Comparison of ENCODE assay signal across 8 cellular contexts in the genomic region with DNA sequence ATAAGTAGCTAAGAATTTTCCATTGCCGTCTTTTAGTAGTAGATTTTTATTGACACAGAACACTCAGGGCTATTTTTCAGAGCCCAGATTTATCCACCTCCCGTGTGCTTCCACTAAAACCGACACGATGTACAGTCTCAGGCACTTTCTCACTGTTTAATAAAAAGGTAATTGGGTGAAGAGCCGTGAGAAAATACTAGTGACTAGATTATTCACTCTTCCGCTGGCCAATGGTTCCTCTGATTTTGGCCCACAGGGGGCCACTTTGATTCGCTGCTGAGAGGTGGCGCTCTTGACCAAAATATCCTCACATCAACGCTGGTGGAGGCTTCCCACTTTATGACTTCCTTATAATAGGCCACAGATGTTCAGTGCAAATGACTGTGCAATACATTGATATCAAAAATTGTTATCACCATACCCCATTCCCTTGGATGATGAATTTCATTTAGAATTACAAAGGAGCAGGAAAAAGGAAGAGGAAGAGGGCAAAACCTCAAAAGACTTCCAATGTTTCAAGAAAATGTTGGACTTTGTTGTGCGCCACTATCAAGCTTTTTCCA. TPM values are rescaled to one million over a fixed set of nuclear protein-coding genes. Genes with fewer than 3 reads are reported as not detected.
DNase-seq lines count a peak whose midpoint lies in the region; ATAC-seq, FAIRE-seq and TF ChIP-seq lines count a peak whose summit lies in the region.

No MANE protein-coding gene starts in this region.

- TF ChIP-seq RAD21 in A549 (conservative IDR thresholded peaks at IDR 0.05 in 1 of 2, IDR thresholded peaks at IDR 0.05 in 1 of 2) = peak; percentile 84 to 86

- H3K9me3 ChIP-seq in A549 (no peaks in the 10 kb centered on the region), HEK293 (ENCODE audit: control insufficient read depth, insufficient read depth, low read depth, low read length) (no peaks in the 10 kb centered on the region), MG63 (no peaks in the 10 kb centered on the region), SJSA1 (replicated peaks) (no peaks in the 10 kb centered on the region), spleen (no peaks in the 10 kb centered on the region)

- no peak for TF ChIP-seq POLR2A in A549 (IDR thresholded peaks at IDR 0.05; ENCODE audit: low read length)
- TF ChIP-seq POLR2A in spleen (IDR thresholded peaks at IDR 0.05) = no peak

- POLR2A ChIA-PET in A549 (lab: Yijun Ruan, JAX) (no interaction called here), HEK293 (lab: Yijun Ruan, JAX) (interaction anchor here (0.5 kb wide), 1 partner anchor 269 kb away, joined by 3 read pairs; no protein-coding TSS in a partner anchor)

- no peak overlapping the region for H3K27ac ChIP-seq in A549
- no peak overlapping the region for H3K27ac ChIP-seq in HEK293 (ENCODE audit: extremely low read depth, low read depth, low read length)
- no peak overlapping the region for H3K27ac ChIP-seq in SJSA1
- no peak overlapping the region for H3K27ac ChIP-seq in spleen

- H3K27me3 ChIP-seq in MG63 (no peaks in the 10 kb centered on the region), SJSA1 (replicated peaks) (0 out of 2 replicates have a peak, but pooled peaks cover 3% of the 10 kb centered on the region), spleen (replicated peaks in 1 of 7) (peaks cover 0 to 11% (median 0%) of the 10 kb centered on the region in 7 donors)

- H3K36me3 ChIP-seq in HEK293 (ENCODE audit: control insufficient read depth in 2 of 2, insufficient read depth in 1 of 2, low read length in 2 of 2) (no peaks in the 10 kb centered on the region), MG63 (no peaks in the 10 kb centered on the region), SJSA1 (no peaks in the 10 kb centered on the region), spleen (no peaks in the 10 kb centered on the region)

- CTCF ChIA-PET in A549 (lab: Yijun Ruan, JAX) = interaction anchor here (0.7 to 11.4 kb wide), 22 partner anchors 10 to 667 kb away, joined by 3 to 288 read pairs (median 4); partner anchors contain the start of gene HEY2
- CTCF ChIA-PET in HEK293 (lab: Yijun Ruan, JAX) = interaction anchor here (0.6 to 8.5 kb wide), 51 partner anchors 9 to 706 kb away, joined by 3 to 201 read pairs (median 4); no protein-coding TSS in a partner anchor

- H3K4me3 ChIP-seq in A549 = no peak overlapping the region
- no peak overlapping the region for H3K4me3 ChIP-seq in HEK293 (ENCODE audit: low read depth, low read length)
- no peak overlapping the region for H3K4me3 ChIP-seq in MG63
- no peak overlapping the region for H3K4me3 ChIP-seq in SJSA1
- no peak overlapping the region for H3K4me3 ChIP-seq in spleen

- no peak for TF ChIP-seq EP300 in A549 (IDR thresholded peaks at IDR 0.05)

- FAIRE-seq in A549 (lab: Jason Lieb, UNC) = no peak

- WGBS in A549 (ENCODE audit: missing lambda C conversion rate) = 21% methylated on average over 10 of the region's 10 CpGs
- WGBS in spleen, 5 donors = 19 to 23% (median 21%) methylated on average over 10 of the region's 10 CpGs

- peaks cover 15% of the 10 kb centered on the region; the same call in 2 of the 3 replicates for H3K4me1 ChIP-seq in A549
- H3K4me1 ChIP-seq in HEK293 (ENCODE audit: control insufficient read depth, insufficient read depth, low read length) = no peaks in the 10 kb centered on the region
- no peaks in the 10 kb centered on the region for H3K4me1 ChIP-seq in SJSA1 (replicated peaks)
- peaks cover 0 to 11% (median 0%) of the 10 kb centered on the region in 6 donors for H3K4me1 ChIP-seq in spleen

- intact Hi-C loops in spleen (cut with DNase I; ENCODE audit: low total_unique reads) = no loop called here

- DNase-seq in A549 (ENCODE audit: low read depth in 1 of 2, low spot score in 1 of 2) (peak; percentile 27 to 53), MG63 (peak; percentile 49), SJSA1 (ENCODE audit: low read depth in 1 of 2, low spot score in 2 of 2) (peak; percentile 47 to 57), brain pericyte (ENCODE audit: low read depth, low spot score) (peak; percentile 55), iPS-NIHi7 (ENCODE audit: extremely low spot score) (peak; percentile 66), spleen (no peak)

- peak; percentile 90 to 93 for ATAC-seq in A549

- peak; percentile 81 for TF ChIP-seq CTCF in A549 (IDR thresholded peaks at IDR 0.05)
- TF ChIP-seq CTCF in GM12872 (IDR thresholded peaks at IDR 0.05; ENCODE audit: insufficient read depth, low read depth, low read length) = peak; percentile 77
- peak; percentile 87 for TF ChIP-seq CTCF in HEK293 (tag by site-specific recombination; IDR thresholded peaks at IDR 0.05)
- peak; percentile 29 to 84 (median 76) for TF ChIP-seq CTCF in spleen (IDR thresholded peaks at IDR 0.05 in 8 of 11, conservative IDR thresholded peaks at IDR 0.05 in 3 of 11)

- H3K4me2 ChIP-seq in A549 = peak overlapping the region; percentile 33; the same call in 2 of the 3 replicates

TF ChIP-seq in A549, 52 proteins besides CTCF, POLR2A, EP300 and RAD21:
- no peak for TF ChIP-seq ZC3H11A (IDR thresholded peaks at IDR 0.05)
- peak; percentile 87 for TF ChIP-seq SMC3 (IDR thresholded peaks at IDR 0.05)
- TF ChIP-seq HMGXB4 (CRISPR knock-in tag; IDR thresholded peaks at IDR 0.05; ENCODE audit: borderline replicate concordance) = no peak
TF ChIP-seq in A549: peak in this region for 1.

TF ChIP-seq in HEK293, 187 proteins besides CTCF, POLR2A, EP300 and RAD21 (continues in another document):
- TF ChIP-seq ZNF660 (tag by site-specific recombination; IDR thresholded peaks at IDR 0.05) = peak; percentile 79
- TF ChIP-seq, protein P1, sequence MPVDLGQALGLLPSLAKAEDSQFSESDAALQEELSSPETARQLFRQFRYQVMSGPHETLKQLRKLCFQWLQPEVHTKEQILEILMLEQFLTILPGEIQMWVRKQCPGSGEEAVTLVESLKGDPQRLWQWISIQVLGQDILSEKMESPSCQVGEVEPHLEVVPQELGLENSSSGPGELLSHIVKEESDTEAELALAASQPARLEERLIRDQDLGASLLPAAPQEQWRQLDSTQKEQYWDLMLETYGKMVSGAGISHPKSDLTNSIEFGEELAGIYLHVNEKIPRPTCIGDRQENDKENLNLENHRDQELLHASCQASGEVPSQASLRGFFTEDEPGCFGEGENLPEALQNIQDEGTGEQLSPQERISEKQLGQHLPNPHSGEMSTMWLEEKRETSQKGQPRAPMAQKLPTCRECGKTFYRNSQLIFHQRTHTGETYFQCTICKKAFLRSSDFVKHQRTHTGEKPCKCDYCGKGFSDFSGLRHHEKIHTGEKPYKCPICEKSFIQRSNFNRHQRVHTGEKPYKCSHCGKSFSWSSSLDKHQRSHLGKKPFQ (tag by site-specific recombination; IDR thresholded peaks at IDR 0.05) = peak; percentile 40; the same call in 1 of the 2 replicates
- no peak for TF ChIP-seq INSM2 (tag by site-specific recombination; IDR thresholded peaks at IDR 0.05)
- peak; percentile 23; the same call in 1 of the 2 replicates for TF ChIP-seq ZXDB (tag by site-specific recombination; IDR thresholded peaks at IDR 0.05)
- TF ChIP-seq ZSCAN30 (tag by site-specific recombination; IDR thresholded peaks at IDR 0.05) = peak; percentile 51; the same call in 1 of the 2 replicates
- TF ChIP-seq ZIC2 (tag by site-specific recombination; IDR thresholded peaks at IDR 0.05) = no peak
- TF ChIP-seq IKZF3 (tag by site-specific recombination; IDR thresholded peaks at IDR 0.05) = peak; percentile 35; the same call in 1 of the 2 replicates
- peak; percentile 89 for TF ChIP-seq ZNF654 (tag by site-specific recombination; IDR thresholded peaks at IDR 0.05; ENCODE audit: low read depth)
- no peak for TF ChIP-seq ZFHX2 (tag by site-specific recombination; conservative IDR thresholded peaks at IDR 0.05)
- TF ChIP-seq ZNF10 (tag by site-specific recombination; IDR thresholded peaks at IDR 0.05) = 0 out of 2 replicates have a peak, but pooled peaks have one; percentile 15
- TF ChIP-seq, protein P2, sequence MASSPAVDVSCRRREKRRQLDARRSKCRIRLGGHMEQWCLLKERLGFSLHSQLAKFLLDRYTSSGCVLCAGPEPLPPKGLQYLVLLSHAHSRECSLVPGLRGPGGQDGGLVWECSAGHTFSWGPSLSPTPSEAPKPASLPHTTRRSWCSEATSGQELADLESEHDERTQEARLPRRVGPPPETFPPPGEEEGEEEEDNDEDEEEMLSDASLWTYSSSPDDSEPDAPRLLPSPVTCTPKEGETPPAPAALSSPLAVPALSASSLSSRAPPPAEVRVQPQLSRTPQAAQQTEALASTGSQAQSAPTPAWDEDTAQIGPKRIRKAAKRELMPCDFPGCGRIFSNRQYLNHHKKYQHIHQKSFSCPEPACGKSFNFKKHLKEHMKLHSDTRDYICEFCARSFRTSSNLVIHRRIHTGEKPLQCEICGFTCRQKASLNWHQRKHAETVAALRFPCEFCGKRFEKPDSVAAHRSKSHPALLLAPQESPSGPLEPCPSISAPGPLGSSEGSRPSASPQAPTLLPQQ (tag by site-specific recombination; IDR thresholded peaks at IDR 0.05) = 0 out of 2 replicates have a peak, but pooled peaks have one; percentile 31

RNA-seq across cellular contexts. Expression of gene HDDC2, which starts 12.3 kb away (rescaled TPM):
- polyA plus RNA-seq in A549 (2011; rRNA removed) (194 and 216 TPM in 2 replicates), A549 (2017; fragmentation: RNase III; extraction: RNeasy Plus Mini Kit Qiagen cat#74134 plus additional on column Dnase treatment) (104 to 108 TPM (median 107 TPM) in 3 replicates), spleen (10 to 100 TPM; 60.1 to 68.7 (median 60.8) TPM)
- 142 and 158 TPM in 2 replicates for polyA plus RNA-seq in A549 (2012; cell fraction: cytosol; rRNA removed)
- 53.6 and 55.2 TPM in 2 replicates for polyA plus RNA-seq in A549 (2012; cell fraction: nucleus; rRNA removed)
- polyA minus RNA-seq in A549 (2011; rRNA and poly(A)+ RNA removed) = 45.8 and 63.6 TPM in 2 replicates
- total RNA-seq in MG63 (2014; rRNA removed; shearing (Covaris generic); ENCODE audit: low replicate concordance) = 125 and 151 TPM in 2 replicates
- 156 and 194 TPM in 2 replicates for total RNA-seq in SJSA1 (2014; rRNA removed; shearing (Covaris generic))
- 10 to 100 TPM; 22.4 to 40.9 (median 38.0) TPM for total RNA-seq in spleen

Comparison
In these comparisons a context has a peak if more than half of its experiments do, and no peak if none do; other contexts are left out.
1. Of the 5 proteins assayed by ChIP-seq in both HEK293 and A549: peak only in HEK293: none; only in A549: none; in both: CTCF; in neither: 4.